10 cellular contexts compared by ENCODE assay signal in genomic region chr3:71423151-71423906, GRCh38.
DNase-seq lines count a peak whose midpoint lies in the region; ATAC-seq lines count a peak whose summit lies in the region.
"Had no signal": no experiment of that assay in that cellular context is flagged by ENCODE, and none has a peak within 500 bp of the region (broad histone marks: within the 10 kb centered on the region; RNA-seq: fewer than 3 reads in every experiment).

No MANE protein-coding gene starts in this region.

- no peak overlapping the region for H3K4me2 ChIP-seq in GM23248 (ENCODE audit: unreplicated experiment)

- peaks cover 78% of the 10 kb centered on the region for H3K79me2 ChIP-seq in GM23248 (ENCODE audit: insufficient read depth)

- peak overlapping the region; percentile 97 for H3K27ac Mint-ChIP-seq in activated naive CD8-positive, alpha-beta T cell treated with anti-CD3 and anti-CD28 coated beads, Interleukin-2, amount 10 ng/mL, durations not matched to agents 7 days and 5 days

- H4K20me1 ChIP-seq in GM23248 (ENCODE audit: insufficient read depth) = no peaks in the 10 kb centered on the region

- H3K4me3 Mint-ChIP-seq in activated naive CD8-positive, alpha-beta T cell treated with anti-CD3 and anti-CD28 coated beads, Interleukin-2, amount 10 ng/mL, durations not matched to agents 7 days and 5 days = peak overlapping the region; percentile 72
- H3K4me3 Mint-ChIP-seq: neural crest cell had no signal

- no peaks in the 10 kb centered on the region for H3K9me2 ChIP-seq in GM23248 (ENCODE audit: insufficient read depth)

- peaks cover 14% of the 10 kb centered on the region for H3K4me1 ChIP-seq in GM23248 (ENCODE audit: insufficient read depth)

- H3K4me3 ChIP-seq in GM23248 = no peak overlapping the region
- H3K4me3 ChIP-seq: thyroid gland had no signal

- no peak overlapping the region for H2AFZ ChIP-seq in GM23248

- no peaks in the 10 kb centered on the region for H3K27me3 Mint-ChIP-seq in activated naive CD8-positive, alpha-beta T cell treated with anti-CD3 and anti-CD28 coated beads, Interleukin-2, amount 10 ng/mL, durations not matched to agents 7 days and 5 days

- DNase-seq in COR-L47 (lab: John Stamatoyannopoulos, UW) = peak; percentile 80
- peak; percentile 46 for DNase-seq in NAMALWA (ENCODE audit: low spot score)
- no peak for DNase-seq in activated naive CD8-positive, alpha-beta T cell treated with anti-CD3 and anti-CD28 coated beads, Interleukin-2, amount 10 ng/mL, durations not matched to agents 7 days and 5 days
- no peak for DNase-seq in left lobe of liver (ENCODE audit: low spot score)
- no peak for DNase-seq in activated CD8-positive, alpha-beta memory T cell treated with anti-CD3 and anti-CD28 coated beads, Interleukin-2, amount 50 U/mL, for 4 hours
- no peak for DNase-seq in GM23248

- in situ Hi-C loops in GM23248 (cut with MboI) = no loop called here

- H3K4me1 Mint-ChIP-seq in activated naive CD8-positive, alpha-beta T cell treated with anti-CD3 and anti-CD28 coated beads, Interleukin-2, amount 10 ng/mL, durations not matched to agents 7 days and 5 days = peaks cover 70% of the 10 kb centered on the region

- H3F3A ChIP-seq in GM23248 (ENCODE audit: insufficient read depth) = peaks cover 8% of the 10 kb centered on the region

- 96 to 99% methylated on average over 12 of the region's 12 CpGs for WGBS in GM23248 (ENCODE audit: low coverage in 1 of 2, low lambda C conversion rate in 2 of 2, missing lambda C conversion rate in 2 of 2), 2 experiments

- no peak overlapping the region for H3K9ac ChIP-seq in GM23248

- no peaks in the 10 kb centered on the region for H3K36me3 ChIP-seq in GM23248 (ENCODE audit: low read depth)
- H3K36me3 ChIP-seq: thyroid gland had no signal

- H3K27ac ChIP-seq in GM23248 = no peak overlapping the region

- no peaks in the 10 kb centered on the region for H3K9me3 ChIP-seq in GM23248 (ENCODE audit: low read depth)
- H3K9me3 ChIP-seq: thyroid gland had no signal

- POLR2A ChIA-PET in activated naive CD8-positive, alpha-beta T cell treated with anti-CD3 and anti-CD28 coated beads, Interleukin-2, amount 10 ng/mL, durations not matched to agents 7 days and 5 days (lab: Charles Lee) = interaction anchor here (0.9 to 4.1 kb wide), 5 partner anchors 9 to 68 kb away, joined by 3 to 41 read pairs (median 11); no protein-coding TSS in a partner anchor

- no peaks in the 10 kb centered on the region for H3K9me3 Mint-ChIP-seq in activated naive CD8-positive, alpha-beta T cell treated with anti-CD3 and anti-CD28 coated beads, Interleukin-2, amount 10 ng/mL, durations not matched to agents 7 days and 5 days

- no peak for ATAC-seq in activated naive CD8-positive, alpha-beta T cell treated with anti-CD3 and anti-CD28 coated beads, Interleukin-2, amount 10 ng/mL, durations not matched to agents 7 days and 5 days (ENCODE audit: low read depth)
- ATAC-seq in left lobe of liver (peak; percentile 33), HG03097 (IDR thresholded peaks at IDR 0.05; ENCODE audit: low FRiP score, unreplicated experiment) (no peak), HG02884 (IDR thresholded peaks at IDR 0.05; ENCODE audit: unreplicated experiment) (no peak)

- no peaks in the 10 kb centered on the region for H3K27me3 ChIP-seq in GM23248 (replicated peaks; ENCODE audit: insufficient read depth)
- H3K27me3 ChIP-seq: thyroid gland had no signal

- peaks cover 23% of the 10 kb centered on the region for H3K36me3 Mint-ChIP-seq in activated naive CD8-positive, alpha-beta T cell treated with anti-CD3 and anti-CD28 coated beads, Interleukin-2, amount 10 ng/mL, durations not matched to agents 7 days and 5 days

Comparison
In these comparisons a context has a peak if more than half of its experiments do, and no peak if none do; other contexts are left out.
1. DNase-seq: peak in COR-L47 (single experiment) and NAMALWA (single experiment); none in activated naive CD8-positive, alpha-beta T cell treated with anti-CD3 and anti-CD28 coated beads, Interleukin-2, amount 10 ng/mL, durations not matched to agents 7 days and 5 days (single experiment), left lobe of liver (single experiment), activated CD8-positive, alpha-beta memory T cell treated with anti-CD3 and anti-CD28 coated beads, Interleukin-2, amount 50 U/mL, for 4 hours (single experiment) and GM23248 (single experiment).